ENCODE assay signal across 2 cellular contexts in genomic region chr2:26316041-26316440, GRCh38.
TF ChIP-seq lines count a peak whose summit lies in the region.

No MANE protein-coding gene starts in this region.

TF ChIP-seq in Ishikawa, 13 proteins besides CTCF, POLR2A, EP300 and RAD21 (continued from another document):
- no peak for TF ChIP-seq REST (IDR thresholded peaks at IDR 0.05; ENCODE audit: low read depth)
- no peak for TF ChIP-seq CEBPB (IDR thresholded peaks at IDR 0.05)
- TF ChIP-seq TEAD4 (IDR thresholded peaks at IDR 0.05): no peak
- no peak for TF ChIP-seq YY1 (IDR thresholded peaks at IDR 0.05; ENCODE audit: low read depth)
- no peak for TF ChIP-seq MAX (IDR thresholded peaks at IDR 0.05)
- no peak for TF ChIP-seq USF1 (IDR thresholded peaks at IDR 0.05)
- no peak for TF ChIP-seq NFIC (IDR thresholded peaks at IDR 0.05)
- no peak for TF ChIP-seq TAF1 (IDR thresholded peaks at IDR 0.05; ENCODE audit: low read depth)
- no peak for TF ChIP-seq FOXM1 (IDR thresholded peaks at IDR 0.05; ENCODE audit: borderline replicate concordance, low read depth)
- no peak for TF ChIP-seq EGR1 (IDR thresholded peaks at IDR 0.05)
- TF ChIP-seq TCF12 (IDR thresholded peaks at IDR 0.05; ENCODE audit: low read depth): no peak

TF ChIP-seq in HepG2, 621 proteins besides CTCF, POLR2A, EP300 and RAD21 (continued from another document):
- TF ChIP-seq BCLAF1 (IDR thresholded peaks at IDR 0.05) (no peak), MNT (IDR thresholded peaks at IDR 0.05) (no peak), ZNF24 (IDR thresholded peaks at IDR 0.05) (no peak), ZNF280B (CRISPR knock-in tag; IDR thresholded peaks at IDR 0.05; ENCODE audit: borderline replicate concordance) (no peak), BRD4 (CRISPR knock-in tag; IDR thresholded peaks at IDR 0.05) (no peak), SPEN (CRISPR knock-in tag; IDR thresholded peaks at IDR 0.05; ENCODE audit: low read depth) (no peak), NFAT5 (CRISPR knock-in tag; IDR thresholded peaks at IDR 0.05) (no peak), POGK (CRISPR knock-in tag; conservative IDR thresholded peaks at IDR 0.05) (no peak), STAG1 (CRISPR knock-in tag; IDR thresholded peaks at IDR 0.05) (peak; percentile 69), CERS6 (CRISPR knock-in tag; IDR thresholded peaks at IDR 0.05) (0 out of 2 replicates have a peak, but pooled peaks have one; percentile 35), KLF12 (CRISPR knock-in tag; IDR thresholded peaks at IDR 0.05; ENCODE audit: borderline replicate concordance) (no peak), ZNF572 (CRISPR knock-in tag; IDR thresholded peaks at IDR 0.05) (no peak), ARID4A (CRISPR knock-in tag; IDR thresholded peaks at IDR 0.05; ENCODE audit: borderline replicate concordance) (no peak), ZNF232 (CRISPR knock-in tag; IDR thresholded peaks at IDR 0.05; ENCODE audit: borderline replicate concordance) (no peak), IKZF4 (CRISPR knock-in tag; IDR thresholded peaks at IDR 0.05; ENCODE audit: borderline replicate concordance, low read depth, not compliant biosample characterization) (no peak), ZNF580 (CRISPR knock-in tag; IDR thresholded peaks at IDR 0.05; ENCODE audit: borderline replicate concordance, low read depth) (no peak), ZNF562 (CRISPR knock-in tag; IDR thresholded peaks at IDR 0.05; ENCODE audit: borderline replicate concordance) (no peak), SMC3 (IDR thresholded peaks at IDR 0.05; ENCODE audit: low read length) (peak; percentile 62), MTF2 (CRISPR knock-in tag; IDR thresholded peaks at IDR 0.05; ENCODE audit: borderline replicate concordance) (no peak), MIER2 (CRISPR knock-in tag; IDR thresholded peaks at IDR 0.05) (no peak), NR2F1 (CRISPR knock-in tag; IDR thresholded peaks at IDR 0.05) (no peak)
